In the genomic region with DNA sequence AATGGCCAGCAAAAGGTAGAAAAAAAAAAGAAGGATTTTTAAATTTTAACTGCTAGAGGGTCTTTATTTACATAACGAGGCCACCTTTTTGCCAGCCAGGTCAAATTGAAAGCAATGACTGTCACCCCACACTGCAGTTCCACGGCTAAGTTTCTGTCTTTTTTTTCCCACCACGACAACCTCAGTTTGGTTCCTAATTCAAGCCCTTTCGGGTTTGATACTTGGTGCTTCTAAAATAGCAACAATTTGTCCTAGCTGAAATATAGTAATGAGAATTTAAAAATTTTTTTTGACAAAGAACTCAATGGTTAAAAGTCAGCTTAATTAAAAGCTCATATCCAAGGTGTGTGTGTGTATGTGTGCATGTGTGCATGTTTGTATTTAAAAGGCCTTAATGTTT, we compare ENCODE assay signal across 20 cellular contexts. TPM values are rescaled to one million over a fixed set of nuclear protein-coding genes. Genes with fewer than 3 reads are reported as not detected.
DNase-seq lines count a peak whose midpoint lies in the region; ATAC-seq, FAIRE-seq and TF ChIP-seq lines count a peak whose summit lies in the region.
"Had no signal": no experiment of that assay in that cellular context is flagged by ENCODE, and none has a peak within 500 bp of the region (broad histone marks: within the 10 kb centered on the region; RNA-seq: fewer than 3 reads in every experiment).

No MANE protein-coding gene starts in this region.

- SMC1A ChIA-PET in GM12878 (lab: Charles Lee; ENCODE audit: uncharacterized antibody, unreplicated experiment), result interaction anchor here (1.0 to 1.1 kb wide), 2 partner anchors 29 to 192 kb away, joined by 3 read pairs; no protein-coding TSS in a partner anchor

- H3K4me3 ChIP-seq in GM12878 (no peak overlapping the region), gastroesophageal sphincter (no peak overlapping the region), SJCRH30 (no peak overlapping the region), left ventricle myocardium inferior (no peak overlapping the region)

- in situ Hi-C loops in GM13976 (cut with MboI; ENCODE audit: low sequenced_read_pairs, unreplicated experiment) (no loop called here), GM12878 (cut with MboI) (no loop called here)

- H3K4me2 ChIP-seq in GM12878 (ENCODE audit: control insufficient read depth, insufficient read depth), result peak overlapping the region; percentile 33; the same call in 1 of the 2 replicates

- CTCF ChIA-PET in GM12878 (lab: Yijun Ruan, JAX), result no interaction called here

- no peak for TF ChIP-seq RAD21 in GM12878 (IDR thresholded peaks at IDR 0.05; ENCODE audit: insufficient read depth, low read depth, low read length)

- H3K27me3 ChIP-seq in GM12878 (replicated peaks in 1 of 2; ENCODE audit: control insufficient read depth in 2 of 2, insufficient read depth in 2 of 2, low read length in 1 of 2) (no peaks in the 10 kb centered on the region), gastroesophageal sphincter (no peaks in the 10 kb centered on the region), SJCRH30 (no peaks in the 10 kb centered on the region), left ventricle myocardium inferior (ENCODE audit: low read depth) (peaks cover 25% of the 10 kb centered on the region)

- H3K36me3 ChIP-seq in GM12878 (ENCODE audit: control insufficient read depth in 2 of 2, insufficient read depth in 2 of 2, low read length in 1 of 2), result no peaks in the 10 kb centered on the region
- H3K36me3 ChIP-seq in gastroesophageal sphincter, result no peaks in the 10 kb centered on the region
- no peaks in the 10 kb centered on the region for H3K36me3 ChIP-seq in SJCRH30
- H3K36me3 ChIP-seq in left ventricle myocardium inferior, result no peaks in the 10 kb centered on the region

- RAD21 ChIA-PET in GM12878 (lab: Charles Lee; ENCODE audit: unreplicated experiment), result no interaction called here

- H2AFZ ChIP-seq in GM12878 (ENCODE audit: control insufficient read depth, low read depth, low read length), result peak overlapping the region; percentile 90

- TF ChIP-seq POLR2A in GM12878 (IDR thresholded peaks at IDR 0.05; ENCODE audit: low read depth, low read length) (no peak), gastroesophageal sphincter (IDR thresholded peaks at IDR 0.05) (no peak)

- H3K9me3 ChIP-seq in GM12878 (replicated peaks; ENCODE audit: control insufficient read depth, insufficient read depth, low read length), result peaks cover 3% of the 10 kb centered on the region
- H3K9me3 ChIP-seq in gastroesophageal sphincter, result peaks cover 0 to 14% (median 0%) of the 10 kb centered on the region in 3 donors
- H3K9me3 ChIP-seq in SJCRH30 (replicated peaks), result peaks cover 13% of the 10 kb centered on the region
- H3K9me3 ChIP-seq in left ventricle myocardium inferior (replicated peaks), result peaks cover 36% of the 10 kb centered on the region

- WGBS in GM12878 (ENCODE audit: insufficient coverage, insufficient replicate concordance, low lambda C conversion rate, missing lambda C conversion rate), result 3% methylated on average over 4 of the region's 4 CpGs
- 67 to 71% methylated on average over 4 of the region's 4 CpGs for WGBS in gastroesophageal sphincter (ENCODE audit: low coverage in 1 of 2), 2 donors

- intact Hi-C loops in GM12878 (cut with micrococcal nuclease; ENCODE audit: unreplicated experiment), result no loop called here
- intact Hi-C loops in left ventricle myocardium inferior (cut with micrococcal nuclease), result no loop called here

- no peak overlapping the region for H3K9ac ChIP-seq in GM12878 (ENCODE audit: control insufficient read depth, insufficient read depth, low read length)

- no TSS peak for BruUV-seq in GM12878 (replicated peaks; lab: Mats Ljungman, UMichigan)

- H3K27ac ChIP-seq in GM12878 (ENCODE audit: control insufficient read depth, insufficient read depth), result peak overlapping the region; percentile 52
- H3K27ac ChIP-seq in gastroesophageal sphincter, result no peak overlapping the region
- no peak overlapping the region for H3K27ac ChIP-seq in SJCRH30
- no peak overlapping the region for H3K27ac ChIP-seq in left ventricle myocardium inferior (replicated peaks)

- ATAC-seq in GM19328 (IDR thresholded peaks at IDR 0.05; ENCODE audit: unreplicated experiment) (peak; percentile 87), HG02884 (IDR thresholded peaks at IDR 0.05; ENCODE audit: unreplicated experiment) (peak; percentile 74), GM12878 (peak; percentile 66), gastroesophageal sphincter (no peak)
- ATAC-seq: HCT116 had no signal

- H3K4me1 ChIP-seq in GM12878 (ENCODE audit: control insufficient read depth, insufficient read depth, low read length) (no peaks in the 10 kb centered on the region), gastroesophageal sphincter (no peaks in the 10 kb centered on the region), SJCRH30 (no peaks in the 10 kb centered on the region), left ventricle myocardium inferior (no peaks in the 10 kb centered on the region)
- H3K4me1 ChIP-seq: Caco-2 had no signal

- no peaks in the 10 kb centered on the region for H3K79me2 ChIP-seq in GM12878 (ENCODE audit: control insufficient read depth, insufficient read depth, low read length)

- DNase-seq in GM13976 (ENCODE audit: low spot score) (peak; percentile 33), GM12878 (ENCODE audit: low read depth, low spot score) (peak; percentile 54), NCI-H2081 (lab: John Stamatoyannopoulos, UW) (no peak), SJCRH30 (no peak), left ventricle myocardium inferior (no peak)
- DNase-seq: Caco-2, DMS53, KG1, NCI-H1048, NCI-H1436 treated with DMSO at 0.1 percent for 48 hours, NCI-H2029 treated with DMSO at 0.1 percent for 48 hours, NCI-H748 treated with DMSO at 0.1 percent for 48 hours, RPMI8226, SIG-M5, T-helper 2 cell had no signal

- no peaks in the 10 kb centered on the region for H4K20me1 ChIP-seq in GM12878 (ENCODE audit: control insufficient read depth, insufficient read depth)

- TF ChIP-seq EP300 in GM12878 (IDR thresholded peaks at IDR 0.05; ENCODE audit: borderline replicate concordance in 1 of 2, control insufficient read depth in 1 of 2, low read depth in 2 of 2, low read length in 2 of 2) (no peak), gastroesophageal sphincter (IDR thresholded peaks at IDR 0.05) (no peak)

- no peak for FAIRE-seq in GM12878 (lab: Jason Lieb, UNC)

- POLR2A ChIA-PET in GM12878 (lab: Charles Lee), result no interaction called here

- TF ChIP-seq CTCF in GM13976 (IDR thresholded peaks at IDR 0.05; ENCODE audit: borderline replicate concordance, control extremely low read depth, extremely low read depth, insufficient read depth, missing control alignments), result no peak
- no peak for TF ChIP-seq CTCF in GM12878 (IDR thresholded peaks at IDR 0.05 in 2 of 3, conservative IDR thresholded peaks at IDR 0.05 in 1 of 3; ENCODE audit: control insufficient read depth in 2 of 3, extremely low read depth in 1 of 3, insufficient read depth in 1 of 3, low read depth in 3 of 3, low read length in 3 of 3)
- no peak for TF ChIP-seq CTCF in gastroesophageal sphincter (IDR thresholded peaks at IDR 0.05)
- no peak for TF ChIP-seq CTCF in left ventricle myocardium inferior (IDR thresholded peaks at IDR 0.05; ENCODE audit: borderline replicate concordance)

TF ChIP-seq in GM12878, 131 proteins besides CTCF, POLR2A, EP300 and RAD21 (continues in another document):
- TF ChIP-seq SUZ12 (IDR thresholded peaks at IDR 0.05; ENCODE audit: unreplicated experiment), result no peak
- TF ChIP-seq MXI1 (IDR thresholded peaks at IDR 0.05; ENCODE audit: low read depth, low read length), result no peak

RNA-seq across cellular contexts. Expression of gene NMS, which starts 16.4 kb away (rescaled TPM):
- not detected in 2 replicates for total RNA-seq in GM12878 (2013; cell fraction: nucleolus; rRNA removed)
- total RNA-seq in GM12878 (2014; rRNA removed) (not detected in 2 replicates), GM12878 (2014; rRNA removed; fragmentation: Illumina TruSeq; extraction: Trizol) (not detected in 2 replicates), GM12878 (2021) (not detected in 2 replicates), gastroesophageal sphincter (not detected), left ventricle myocardium inferior (not detected)
- not detected for polyA plus RNA-seq in GM12878 (2011; ENCODE audit: low read depth)
- polyA plus RNA-seq in GM12878 (2011; rRNA removed) (not detected in 2 replicates), GM12878 (2014; fragmentation: Illumina TruSeq; extraction: Trizol) (not detected in 2 replicates), GM12878 (2014; fragmentation: Nextera tagmentation; extraction: Ambion mirVana) (not detected), GM12878 (2014; rRNA removed) (not detected in 2 replicates), GM12878 (2016; fragmentation: Nextera tagmentation; extraction: Ambion mirVana) (not detected)
- not detected in 2 replicates for polyA plus RNA-seq in GM12878 (2011; cell fraction: cytosol; rRNA removed)
- not detected in 2 replicates for polyA plus RNA-seq in GM12878 (2011; cell fraction: nucleus; rRNA removed)
- not detected in 2 replicates for polyA plus RNA-seq in GM12878 (2012)
- not detected in 2 replicates for polyA minus RNA-seq in GM12878 (2011; rRNA and poly(A)+ RNA removed)
- polyA minus RNA-seq in GM12878 (2011; cell fraction: cytosol; rRNA and poly(A)+ RNA removed), result not detected in 2 replicates
- polyA minus RNA-seq in GM12878 (2011; cell fraction: nucleus; rRNA and poly(A)+ RNA removed), result not detected in 2 replicates
- not detected in 2 replicates for total RNA-seq in SJCRH30 (2014; rRNA removed; shearing (Covaris generic))
- total RNA-seq: Caco-2, NCI-H460 had no signal

RNA-seq across cellular contexts. Expression of gene CHST10, which starts 36.4 kb away (rescaled TPM):
- total RNA-seq in GM12878 (2013; cell fraction: nucleolus; rRNA removed), result 35.4 and 42.7 TPM in 2 replicates
- 17.4 and 19.6 TPM in 2 replicates for total RNA-seq in GM12878 (2014; rRNA removed)
- 14.3 and 15.7 TPM in 2 replicates for total RNA-seq in GM12878 (2014; rRNA removed; fragmentation: Illumina TruSeq; extraction: Trizol)
- 15.7 and 17.8 TPM in 2 replicates for total RNA-seq in GM12878 (2021)
- polyA plus RNA-seq in GM12878 (2011; ENCODE audit: low read depth), result 8.2 TPM
- polyA plus RNA-seq in GM12878 (2011; rRNA removed), result 16.8 and 19.7 TPM in 2 replicates
- 16.8 and 18.0 TPM in 2 replicates for polyA plus RNA-seq in GM12878 (2011; cell fraction: cytosol; rRNA removed)
- 20.7 and 21.6 TPM in 2 replicates for polyA plus RNA-seq in GM12878 (2011; cell fraction: nucleus; rRNA removed)
- 8.8 and 9.1 TPM in 2 replicates for polyA plus RNA-seq in GM12878 (2012)
- 22.5 and 26.9 TPM in 2 replicates for polyA plus RNA-seq in GM12878 (2014; fragmentation: Illumina TruSeq; extraction: Trizol)
- polyA plus RNA-seq in GM12878 (2014; fragmentation: Nextera tagmentation; extraction: Ambion mirVana), result 1 to 10 TPM; 2.0 to 2.4 TPM
- polyA plus RNA-seq in GM12878 (2014; rRNA removed), result 17.7 and 17.9 TPM in 2 replicates
- polyA plus RNA-seq in GM12878 (2016; fragmentation: Nextera tagmentation; extraction: Ambion mirVana), result 10 to 100 TPM; 11.0 to 11.4 TPM
- polyA minus RNA-seq in GM12878 (2011; rRNA and poly(A)+ RNA removed), result 21.5 and 25.5 TPM in 2 replicates
- polyA minus RNA-seq in GM12878 (2011; cell fraction: cytosol; rRNA and poly(A)+ RNA removed), result 3.7 and 8.1 TPM in 2 replicates
- polyA minus RNA-seq in GM12878 (2011; cell fraction: nucleus; rRNA and poly(A)+ RNA removed), result 11.1 and 18.8 TPM in 2 replicates
- total RNA-seq in gastroesophageal sphincter, result 10 to 100 TPM; 10.6 to 21.9 (median 13.3) TPM
- 20.0 and 27.4 TPM in 2 replicates for total RNA-seq in SJCRH30 (2014; rRNA removed; shearing (Covaris generic))
- 11.6 TPM for total RNA-seq in left ventricle myocardium inferior
- total RNA-seq: Caco-2 had no signal

Comparison
In these comparisons a context has a peak if more than half of its experiments do, and no peak if none do; other contexts are left out.
1. DNase-seq: peak in GM13976 (single experiment) and GM12878 (single experiment); none in NCI-H2081 (0 of 2), SJCRH30 (0 of 2) and left ventricle myocardium inferior (single experiment).